8 cellular contexts compared by ENCODE assay signal in the genomic region with DNA sequence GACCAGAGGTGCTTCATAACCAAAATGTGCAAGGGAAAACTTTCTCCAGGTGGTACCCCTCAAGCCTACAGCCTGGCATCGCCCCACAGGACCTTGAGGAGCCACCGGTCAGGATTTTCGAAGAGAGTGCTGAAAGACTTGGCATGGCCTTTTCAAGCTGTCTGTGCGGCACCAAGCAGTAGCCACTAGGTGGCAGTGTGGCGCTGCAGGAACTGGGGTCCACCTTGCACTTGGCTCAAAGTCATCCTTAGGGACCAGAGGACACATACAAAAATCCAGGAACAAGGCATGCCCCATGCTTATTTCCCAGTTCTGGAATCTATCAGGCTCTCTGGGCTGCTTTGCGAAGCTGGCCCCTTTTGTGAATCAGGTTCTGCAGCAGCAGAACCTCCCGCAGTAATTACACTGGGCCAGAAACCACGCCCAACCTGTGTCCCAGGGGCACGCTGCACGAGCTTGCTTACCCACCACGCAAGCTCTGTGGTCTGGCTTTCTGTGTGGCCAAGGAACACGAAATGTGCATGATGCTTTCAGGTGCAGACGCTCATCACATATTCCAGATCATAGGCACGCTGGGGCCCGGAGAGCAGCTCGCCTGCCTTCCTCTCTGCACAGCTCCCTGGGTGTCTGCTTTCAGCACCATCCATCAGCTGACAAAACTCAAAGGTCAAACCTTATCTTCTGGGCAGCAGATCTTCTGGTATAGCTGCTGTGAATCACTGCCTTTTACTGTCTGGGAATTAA.
A peak's percentile ranks its signal among the peaks of the same experiment; 100 is the strongest.
DNase-seq lines count a peak whose midpoint lies in the region; ATAC-seq and TF ChIP-seq lines count a peak whose summit lies in the region.

No MANE protein-coding gene starts in this region.

- TF ChIP-seq CTCF in GM12873 (IDR thresholded peaks at IDR 0.05; ENCODE audit: insufficient read depth, low read depth, low read length, missing control alignments) (peak; percentile 99), kidney epithelial cell (IDR thresholded peaks at IDR 0.05; ENCODE audit: insufficient read depth, low read length, poor library complexity, severe bottlenecking) (peak; percentile 97)

- DNase-seq in NCI-H460 (ENCODE audit: extremely low read depth, low read depth) (peak; percentile 61), caudate nucleus (lab: John Stamatoyannopoulos, UW) (peak in 60 of 61 donors; percentile 6 to 88 (median 66)), kidney epithelial cell (ENCODE audit: low read depth) (peak; percentile 42)
- DNase-seq in activated CD4-positive, CD25-positive, alpha-beta regulatory T cell treated with anti-CD3 and anti-CD28 coated beads, Interleukin-2, amount 50 U/mL, for 16 hours (ENCODE audit: low read depth, low spot score), result peak; percentile 54
- DNase-seq in stimulated activated CD4-positive, alpha-beta T cell treated with anti-CD3 and anti-CD28 coated beads, Interleukin-1b, Interleukin-23, amount 100 ng/mL, for 48 hours, result peak; percentile 69

- peaks cover 3% of the 10 kb centered on the region for H3K27me3 ChIP-seq in kidney epithelial cell (ENCODE audit: control insufficient read depth, insufficient read depth, low read length)

- no peak overlapping the region for H3K4me3 ChIP-seq in kidney epithelial cell (ENCODE audit: low read depth, low read length)

- ATAC-seq in HG02798 (IDR thresholded peaks at IDR 0.05; ENCODE audit: poor library complexity, unreplicated experiment), result peak; percentile 79
- no peak for ATAC-seq in GM21447 (IDR thresholded peaks at IDR 0.05; ENCODE audit: unreplicated experiment)

- H3K36me3 ChIP-seq in kidney epithelial cell (ENCODE audit: control insufficient read depth, insufficient read depth, low read length), result no peaks in the 10 kb centered on the region

- no peak overlapping the region for H3K27ac ChIP-seq in caudate nucleus (ENCODE audit: low read depth, low read length)
